In the genomic region with DNA sequence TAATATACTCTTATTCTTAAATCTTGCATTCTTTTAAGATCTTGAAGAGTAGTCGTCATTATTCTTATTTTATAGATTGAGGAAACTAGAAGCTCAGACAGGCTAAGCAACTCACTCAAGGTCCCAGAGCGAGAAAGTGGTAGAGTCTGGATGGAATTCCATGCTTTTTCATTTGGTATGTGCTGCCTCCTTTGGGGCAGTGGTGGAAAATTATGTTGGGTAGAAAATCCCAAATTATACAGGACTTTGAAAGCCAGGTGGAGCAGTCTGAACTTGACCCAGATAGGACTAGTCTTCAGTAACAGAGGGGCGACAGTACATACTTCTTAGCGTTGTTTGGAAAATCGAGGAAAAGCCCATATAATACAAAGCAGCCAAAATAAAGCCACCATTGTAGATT, we compare ENCODE assay signal across 18 cellular contexts.
DNase-seq lines count a peak whose midpoint lies in the region; ATAC-seq and TF ChIP-seq lines count a peak whose summit lies in the region.
"Had no signal": no experiment of that assay in that cellular context is flagged by ENCODE, and none has a peak within 500 bp of the region (broad histone marks: within the 10 kb centered on the region; RNA-seq: fewer than 3 reads in every experiment).

No MANE protein-coding gene starts in this region.

- H3K9me2 ChIP-seq in HCT116 (ENCODE audit: insufficient read depth): no peaks in the 10 kb centered on the region
- H3K9me2 ChIP-seq in Karpas-422 (replicated peaks; ENCODE audit: insufficient read depth, low read length): no peaks in the 10 kb centered on the region
- H3K9me2 ChIP-seq in MM.1S (replicated peaks; ENCODE audit: insufficient read depth, low read length): no peaks in the 10 kb centered on the region

- H4K20me1 ChIP-seq in HCT116 (ENCODE audit: insufficient read depth) (no peaks in the 10 kb centered on the region), Karpas-422 (ENCODE audit: insufficient read depth, low read depth, low read length) (no peaks in the 10 kb centered on the region), MM.1S (ENCODE audit: insufficient read depth, low read length) (no peaks in the 10 kb centered on the region)

- H3K27ac ChIP-seq in A673 (ENCODE audit: low read depth, low read length, poor library complexity, severe bottlenecking) (no peak overlapping the region), HCT116 (ENCODE audit: low read depth, low read length) (no peak overlapping the region), Karpas-422 (ENCODE audit: low read length) (no peak overlapping the region), MM.1S (ENCODE audit: low read length) (no peak overlapping the region)
- H3K27ac ChIP-seq: cardiac muscle cell, KMS-11, prostate gland had no signal

- POLR2A ChIA-PET in A673 (lab: Charles Lee; ENCODE audit: low non-redundant PET): no interaction called here
- POLR2A ChIA-PET in HCT116 (lab: Charles Lee): no interaction called here
- POLR2A ChIA-PET in WTC11 (lab: Charles Lee): no interaction called here

- H3K4me3 Mint-ChIP-seq in WTC11: no peak overlapping the region
- H3K4me3 Mint-ChIP-seq: activated CD8-positive, alpha-beta memory T cell treated with anti-CD3 and anti-CD28 coated beads, Interleukin-2, amount 10 ng/mL, durations not matched to agents 7 days and 5 days; B cell had no signal

- no peaks in the 10 kb centered on the region for H3K27me3 Mint-ChIP-seq in WTC11 (ENCODE audit: low read depth)

- no peaks in the 10 kb centered on the region for H3K36me3 Mint-ChIP-seq in WTC11
- H3K36me3 Mint-ChIP-seq: activated CD8-positive, alpha-beta memory T cell treated with anti-CD3 and anti-CD28 coated beads, Interleukin-2, amount 10 ng/mL, durations not matched to agents 7 days and 5 days had no signal

- intact Hi-C loops in A673 (cut with micrococcal nuclease; ENCODE audit: unreplicated experiment): loop anchor here (10.0 kb wide), 1 partner anchor 145 kb away; no protein-coding TSS in a partner anchor
- intact Hi-C loops in HCT116 (cut with micrococcal nuclease): no loop called here

- H3K4me1 ChIP-seq in A673 (ENCODE audit: insufficient read depth, low read length, poor library complexity, severe bottlenecking) (no peaks in the 10 kb centered on the region), HCT116 (ENCODE audit: control insufficient read depth in 1 of 2, insufficient read depth in 2 of 2, low read length in 2 of 2) (no peaks in the 10 kb centered on the region), Karpas-422 (ENCODE audit: low read length) (no peaks in the 10 kb centered on the region), MM.1S (ENCODE audit: low read length) (no peaks in the 10 kb centered on the region)
- H3K4me1 ChIP-seq: prostate gland had no signal

- H3K36me3 ChIP-seq in A673 (ENCODE audit: insufficient read depth, low read length, poor library complexity, severe bottlenecking) (no peaks in the 10 kb centered on the region), HCT116 (ENCODE audit: control insufficient read depth in 1 of 2, insufficient read depth in 2 of 2, low read length in 2 of 2) (no peaks in the 10 kb centered on the region), Karpas-422 (ENCODE audit: insufficient read depth, low read length) (no peaks in the 10 kb centered on the region), MM.1S (replicated peaks; ENCODE audit: insufficient read depth, low read length) (no peaks in the 10 kb centered on the region)
- H3K36me3 ChIP-seq: cardiac muscle cell, prostate gland had no signal

- BruUV-seq in A673 (replicated peaks; lab: Mats Ljungman, UMichigan) (no TSS peak), HCT116 (replicated peaks; lab: Mats Ljungman, UMichigan) (no TSS peak)

- 0 out of 2 replicates have a peak, but pooled peaks cover 3% of the 10 kb centered on the region for H3K9me3 Mint-ChIP-seq in WTC11

- DNase-seq in A673 (ENCODE audit: low spot score): peak; percentile 56
- DNase-seq in HCT116 (ENCODE audit: low read depth, low spot score): peak; percentile 6
- no peak for DNase-seq in WTC11 (ENCODE audit: low spot score)
- DNase-seq in iPS-NIHi7 (ENCODE audit: extremely low spot score): peak; percentile 32
- no peak for DNase-seq in Karpas-422
- DNase-seq in AG20443 (ENCODE audit: low spot score): no peak
- DNase-seq in MM.1S: no peak
- no peak for DNase-seq in amniotic stem cell (lab: John Stamatoyannopoulos, UW)
- DNase-seq: activated CD4-positive, CD25-positive, alpha-beta regulatory T cell; activated CD8-positive, alpha-beta memory T cell treated with anti-CD3 and anti-CD28 coated beads, Interleukin-2, amount 10 ng/mL, durations not matched to agents 7 days and 5 days; activated naive CD4-positive, alpha-beta T cell treated with anti-CD3 and anti-CD28 coated beads, Interleukin-2, amount 50 U/mL, for 16 hours; DND-41; NCI-H2081 treated with DMSO at 0.1 percent for 48 hours; OCI-M1 had no signal

- no peaks in the 10 kb centered on the region for H3K9me3 ChIP-seq in A673 (ENCODE audit: low read depth, low read length, poor library complexity, severe bottlenecking)
- H3K9me3 ChIP-seq in HCT116 (ENCODE audit: control insufficient read depth in 1 of 2, insufficient read depth in 1 of 2, low read depth in 1 of 2, low read length in 2 of 2): no peaks in the 10 kb centered on the region
- H3K9me3 ChIP-seq in Karpas-422 (ENCODE audit: low read length): no peaks in the 10 kb centered on the region
- H3K9me3 ChIP-seq in MM.1S (replicated peaks; ENCODE audit: insufficient read depth, low read length): no peaks in the 10 kb centered on the region
- H3K9me3 ChIP-seq: prostate gland had no signal

- H3K4me1 Mint-ChIP-seq in WTC11: peaks cover 13% of the 10 kb centered on the region
- H3K4me1 Mint-ChIP-seq: activated CD8-positive, alpha-beta memory T cell treated with anti-CD3 and anti-CD28 coated beads, Interleukin-2, amount 10 ng/mL, durations not matched to agents 7 days and 5 days; B cell had no signal

- peak; percentile 81 for ATAC-seq in HCT116
- peak; percentile 82 for ATAC-seq in WTC11
- ATAC-seq: activated CD8-positive, alpha-beta memory T cell treated with anti-CD3 and anti-CD28 coated beads, Interleukin-2, amount 10 ng/mL, durations not matched to agents 7 days and 5 days had no signal

- H3K79me2 ChIP-seq in HCT116 (ENCODE audit: insufficient read depth, low read length) (no peaks in the 10 kb centered on the region), Karpas-422 (ENCODE audit: low read length) (no peaks in the 10 kb centered on the region), MM.1S (ENCODE audit: low read length) (no peaks in the 10 kb centered on the region)

- no peak overlapping the region for H3K4me3 ChIP-seq in A673 (ENCODE audit: low read depth, low read length, poor library complexity, severe bottlenecking)
- H3K4me3 ChIP-seq in HCT116 (replicated peaks in 1 of 2; ENCODE audit: low read depth in 1 of 2, low read length in 2 of 2): no peak overlapping the region
- H3K4me3 ChIP-seq in Karpas-422 (ENCODE audit: low read length): no peak overlapping the region
- H3K4me3 ChIP-seq in MM.1S (ENCODE audit: low read length): no peak overlapping the region
- H3K4me3 ChIP-seq: cardiac muscle cell, prostate gland had no signal

- CTCF ChIA-PET in A673 (lab: Charles Lee): no interaction called here
- CTCF ChIA-PET in HCT116 (lab: Charles Lee): interaction anchor here (2.0 kb wide), 1 partner anchor 148 kb away, joined by 6 read pairs; no protein-coding TSS in a partner anchor
- CTCF ChIA-PET in WTC11 (lab: Charles Lee): interaction anchor here (0.6 to 3.6 kb wide), 9 partner anchors 9 to 148 kb away, joined by 3 to 15 read pairs (median 3); no protein-coding TSS in a partner anchor

- TF ChIP-seq RAD21 in HCT116 (IDR thresholded peaks at IDR 0.05; ENCODE audit: low read depth): peak; percentile 52

- RAD21 ChIA-PET in HCT116 (lab: Charles Lee; ENCODE audit: low non-redundant PET in 1 of 2, low total read pairs in 2 of 2, uncharacterized antibody in 2 of 2, unreplicated experiment in 2 of 2): no interaction called here

- H3K9ac ChIP-seq in HCT116 (ENCODE audit: low read length): no peak overlapping the region
- H3K9ac ChIP-seq in Karpas-422 (ENCODE audit: low read length): no peak overlapping the region
- no peak overlapping the region for H3K9ac ChIP-seq in MM.1S (ENCODE audit: low read length)
- H3K9ac ChIP-seq: KMS-11 had no signal

- no peaks in the 10 kb centered on the region for H3K27me3 ChIP-seq in A673 (replicated peaks; ENCODE audit: insufficient read depth, low read depth, low read length, poor library complexity)
- H3K27me3 ChIP-seq in HCT116 (ENCODE audit: insufficient read depth, low read length): peaks cover 32% of the 10 kb centered on the region
- no peaks in the 10 kb centered on the region for H3K27me3 ChIP-seq in Karpas-422 (ENCODE audit: low read length)
- H3K27me3 ChIP-seq in MM.1S (replicated peaks; ENCODE audit: insufficient read depth, low read length): no peaks in the 10 kb centered on the region
- H3K27me3 ChIP-seq: cardiac muscle cell had no signal

- TF ChIP-seq POLR2A in HCT116 (IDR thresholded peaks at IDR 0.05; ENCODE audit: borderline replicate concordance, extremely low read depth, insufficient read depth, insufficient read length): no peak

- H3K4me2 ChIP-seq in HCT116 (ENCODE audit: low read length): no peak overlapping the region
- H3K4me2 ChIP-seq in Karpas-422 (ENCODE audit: low read depth, low read length, poor library complexity, severe bottlenecking): no peak overlapping the region
- H3K4me2 ChIP-seq in MM.1S (ENCODE audit: low read depth, low read length): no peak overlapping the region
- H3K4me2 ChIP-seq: KMS-11 had no signal

- H3K27ac Mint-ChIP-seq in WTC11: no peak overlapping the region
- H3K27ac Mint-ChIP-seq: activated CD8-positive, alpha-beta memory T cell treated with anti-CD3 and anti-CD28 coated beads, Interleukin-2, amount 10 ng/mL, durations not matched to agents 7 days and 5 days; B cell had no signal

- no peak overlapping the region for H2AFZ ChIP-seq in HCT116 (ENCODE audit: low read depth, low read length, poor library complexity, severe bottlenecking)
- no peak overlapping the region for H2AFZ ChIP-seq in Karpas-422 (ENCODE audit: low read length)
- H2AFZ ChIP-seq in MM.1S (ENCODE audit: low read length): no peak overlapping the region

- peak; percentile 62 for TF ChIP-seq CTCF in A673 (conservative IDR thresholded peaks at IDR 0.05; ENCODE audit: low read depth, low read length)
- TF ChIP-seq CTCF in HCT116 (IDR thresholded peaks at IDR 0.05 in 2 of 3, conservative IDR thresholded peaks at IDR 0.05 in 1 of 3; ENCODE audit: borderline replicate concordance in 1 of 3, insufficient read depth in 1 of 3, low read depth in 2 of 3, low read length in 2 of 3): peak; percentile 39 to 86 (median 58)
- TF ChIP-seq CTCF in WTC11 (IDR thresholded peaks at IDR 0.05): no peak
- TF ChIP-seq CTCF in MM.1S (IDR thresholded peaks at IDR 0.05; ENCODE audit: low read length): no peak

- H3F3A ChIP-seq in MM.1S (ENCODE audit: insufficient read depth, low read length): no peaks in the 10 kb centered on the region

TF ChIP-seq in HCT116, 20 proteins besides CTCF, POLR2A, EP300 and RAD21 (continues in another document):
- TF ChIP-seq CEBPB (IDR thresholded peaks at IDR 0.05; ENCODE audit: low read depth): no peak
- no peak for TF ChIP-seq EZH2phosphoT487 (IDR thresholded peaks at IDR 0.05; ENCODE audit: borderline replicate concordance)

Comparison
In these comparisons a context has a peak if more than half of its experiments do, and no peak if none do; other contexts are left out.
1. DNase-seq: peak in A673 (single experiment), HCT116 (single experiment) and iPS-NIHi7 (single experiment); none in WTC11 (single experiment), Karpas-422 (single experiment), AG20443 (single experiment), MM.1S (single experiment) and amniotic stem cell (single experiment).
2. CTCF ChIP-seq: peak in A673 (single experiment) and HCT116 (3 of 3); none in WTC11 (single experiment) and MM.1S (single experiment).